ENCODE assay signal across 12 cellular contexts in the genomic region with DNA sequence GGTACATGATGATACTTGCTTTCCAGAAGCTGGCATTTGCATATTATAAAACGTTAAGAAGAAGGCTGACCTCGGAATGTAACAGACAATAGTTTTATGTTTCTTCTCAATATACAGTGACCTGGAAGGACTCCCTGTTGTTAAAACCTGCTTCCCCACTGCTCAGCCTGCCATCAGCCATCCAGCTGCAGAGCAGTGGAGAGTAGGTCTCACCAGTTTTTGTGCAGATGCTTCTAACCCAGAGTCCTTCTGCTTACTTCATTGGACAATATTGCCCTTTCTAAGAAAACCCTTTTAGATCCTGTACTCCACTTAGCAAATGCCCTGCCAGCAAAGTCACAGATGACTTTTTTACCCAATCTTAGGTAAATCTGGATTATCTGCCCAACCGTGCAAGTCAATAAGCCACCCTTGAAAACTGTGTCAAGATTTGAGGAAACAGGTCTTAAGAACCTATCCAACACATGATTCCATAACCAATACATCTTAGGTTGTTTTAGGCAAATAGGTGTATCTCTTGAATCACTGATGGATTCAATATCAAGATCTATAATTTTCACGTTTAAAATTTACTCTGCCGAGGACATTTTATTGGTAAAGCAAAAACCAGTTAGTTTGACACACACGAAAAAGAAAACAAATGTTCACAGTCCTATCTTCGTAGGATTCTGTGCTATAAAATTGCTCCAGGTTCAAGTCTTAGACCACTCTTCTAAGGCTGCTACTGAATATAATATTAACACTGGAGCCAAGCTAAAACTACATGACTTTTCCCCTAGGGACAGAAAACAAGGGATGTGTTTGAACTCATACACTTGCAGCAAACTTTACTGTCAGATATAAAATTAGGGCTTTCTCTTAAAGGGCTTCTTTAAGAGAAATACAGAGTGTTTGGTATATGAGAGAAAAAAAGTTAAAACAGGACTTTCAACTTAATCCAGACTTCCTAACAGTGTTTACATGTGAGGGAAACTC. TPM values are rescaled to one million over a fixed set of nuclear protein-coding genes. Genes with fewer than 3 reads are reported as not detected.
DNase-seq lines count a peak whose midpoint lies in the region; ATAC-seq and TF ChIP-seq lines count a peak whose summit lies in the region.
"Had no signal": no experiment of that assay in that cellular context is flagged by ENCODE, and none has a peak within 500 bp of the region (broad histone marks: within the 10 kb centered on the region; RNA-seq: fewer than 3 reads in every experiment).

No MANE protein-coding gene starts in this region.

- H3K9me3 Mint-ChIP-seq in HFFc6 = peaks cover 16% of the 10 kb centered on the region
- H3K9me3 Mint-ChIP-seq in activated T-helper 17 cell treated with anti-CD3 and anti-CD28 coated beads, Interleukin-2, amount 50 U/mL, for 72 hours = no peaks in the 10 kb centered on the region
- H3K9me3 Mint-ChIP-seq in immature natural killer cell = no peaks in the 10 kb centered on the region
- H3K9me3 Mint-ChIP-seq in activated naive CD4-positive, alpha-beta T cell treated with anti-CD3 and anti-CD28 coated beads, Interleukin-2, amount 10 ng/mL, durations not matched to agents 7 days and 5 days = no peaks in the 10 kb centered on the region
- H3K9me3 Mint-ChIP-seq: central memory CD8-positive, alpha-beta T cell had no signal

- peak; percentile 23 for DNase-seq in HFFc6
- DNase-seq in hepatocyte (ENCODE audit: low spot score) = no peak
- no peak for DNase-seq in medulla oblongata (ENCODE audit: extremely low spot score)
- no peak for DNase-seq in immature natural killer cell
- no peak for DNase-seq in dorsolateral prefrontal cortex
- no peak for DNase-seq in activated naive CD4-positive, alpha-beta T cell treated with anti-CD3 and anti-CD28 coated beads, Interleukin-2, amount 10 ng/mL, durations not matched to agents 7 days and 5 days
- DNase-seq: COR-L47, NCI-H1417 treated with DMSO at 0.1 percent for 48 hours had no signal

- intact Hi-C loops in dorsolateral prefrontal cortex (cut with DNase I) = no loop called here

- ATAC-seq in activated T-helper 17 cell treated with anti-CD3 and anti-CD28 coated beads, Interleukin-2, amount 50 U/mL, for 72 hours (replicated peaks) = no peak

- H3K4me2 ChIP-seq in hepatocyte = no peak overlapping the region

- H3K27ac ChIP-seq in ACC112 (ENCODE audit: low read depth, low read length) = peak overlapping the region; percentile 94
- H3K27ac ChIP-seq in hepatocyte = peak overlapping the region; percentile 45
- H3K27ac ChIP-seq in dorsolateral prefrontal cortex = peak overlapping the region in 3 of 59 donors; percentile 26 to 53 (median 46)
- H3K27ac ChIP-seq: ovary had no signal

- H3K79me2 ChIP-seq in ACC112 (ENCODE audit: control insufficient read depth, insufficient read depth, low read length, unreplicated experiment) (peaks cover 39% of the 10 kb centered on the region), hepatocyte (peaks cover 35% of the 10 kb centered on the region)

- H3K4me3 Mint-ChIP-seq in HFFc6 (peak overlapping the region; percentile 74), immature natural killer cell (no peak overlapping the region)
- H3K4me3 Mint-ChIP-seq in activated T-helper 17 cell treated with anti-CD3 and anti-CD28 coated beads, Interleukin-2, amount 50 U/mL, for 72 hours = peak overlapping the region; percentile 52
- H3K4me3 Mint-ChIP-seq in activated naive CD4-positive, alpha-beta T cell treated with anti-CD3 and anti-CD28 coated beads, Interleukin-2, amount 10 ng/mL, durations not matched to agents 7 days and 5 days = no peak overlapping the region
- H3K4me3 Mint-ChIP-seq: central memory CD8-positive, alpha-beta T cell had no signal

- 65% methylated on average over 7 of the region's 7 CpGs for WGBS in hepatocyte (ENCODE audit: low lambda C conversion rate, missing lambda C conversion rate)

- H3K36me3 ChIP-seq in ACC112 (ENCODE audit: insufficient read depth, low read length) = peaks cover 34% of the 10 kb centered on the region
- no peaks in the 10 kb centered on the region for H3K36me3 ChIP-seq in hepatocyte (replicated peaks; ENCODE audit: insufficient read depth, low read depth)
- H3K36me3 ChIP-seq: ovary had no signal

- H3K27me3 Mint-ChIP-seq in HFFc6 (ENCODE audit: insufficient read depth) (peaks cover 23% of the 10 kb centered on the region), immature natural killer cell (ENCODE audit: low read depth in 3 of 3) (peaks cover 7 to 15% (median 14%) of the 10 kb centered on the region in 3 donors)
- no peaks in the 10 kb centered on the region for H3K27me3 Mint-ChIP-seq in activated T-helper 17 cell treated with anti-CD3 and anti-CD28 coated beads, Interleukin-2, amount 50 U/mL, for 72 hours
- H3K27me3 Mint-ChIP-seq in activated naive CD4-positive, alpha-beta T cell treated with anti-CD3 and anti-CD28 coated beads, Interleukin-2, amount 10 ng/mL, durations not matched to agents 7 days and 5 days = peaks cover 17% of the 10 kb centered on the region
- H3K27me3 Mint-ChIP-seq: central memory CD8-positive, alpha-beta T cell had no signal

- H3K27me3 ChIP-seq in ACC112 (ENCODE audit: insufficient read depth, low read length) (no peaks in the 10 kb centered on the region), hepatocyte (no peaks in the 10 kb centered on the region), dorsolateral prefrontal cortex (no peaks in the 10 kb centered on the region)
- H3K27me3 ChIP-seq: ovary had no signal

- peak overlapping the region; percentile 5; the same call in 1 of the 2 replicates for H3K4me3 ChIP-seq in ACC112 (ENCODE audit: low read depth, low read length)
- H3K4me3 ChIP-seq in hepatocyte = no peak overlapping the region
- peak overlapping the region in 1 of 59 donors; percentile 79 for H3K4me3 ChIP-seq in dorsolateral prefrontal cortex
- H3K4me3 ChIP-seq: ovary had no signal

- H3K27ac Mint-ChIP-seq in HFFc6 (peak overlapping the region; percentile 85), immature natural killer cell (peak overlapping the region in 2 of 6 donors; percentile 20 to 53)
- H3K27ac Mint-ChIP-seq in activated T-helper 17 cell treated with anti-CD3 and anti-CD28 coated beads, Interleukin-2, amount 50 U/mL, for 72 hours = no peak overlapping the region
- H3K27ac Mint-ChIP-seq in activated naive CD4-positive, alpha-beta T cell treated with anti-CD3 and anti-CD28 coated beads, Interleukin-2, amount 10 ng/mL, durations not matched to agents 7 days and 5 days = no peak overlapping the region

- H3K36me3 Mint-ChIP-seq in HFFc6 (ENCODE audit: low read depth) (peaks cover 51% of the 10 kb centered on the region), immature natural killer cell (no peaks in the 10 kb centered on the region)
- H3K36me3 Mint-ChIP-seq in activated T-helper 17 cell treated with anti-CD3 and anti-CD28 coated beads, Interleukin-2, amount 50 U/mL, for 72 hours (ENCODE audit: low read depth) = peaks cover 46% of the 10 kb centered on the region
- peaks cover 2% of the 10 kb centered on the region for H3K36me3 Mint-ChIP-seq in activated naive CD4-positive, alpha-beta T cell treated with anti-CD3 and anti-CD28 coated beads, Interleukin-2, amount 10 ng/mL, durations not matched to agents 7 days and 5 days

- no peaks in the 10 kb centered on the region for H3K9me2 ChIP-seq in hepatocyte (replicated peaks; ENCODE audit: insufficient read depth)

- peaks cover 36% of the 10 kb centered on the region for H3K4me1 ChIP-seq in ACC112 (ENCODE audit: control insufficient read depth, insufficient read depth, low read length, unreplicated experiment)
- peaks cover 9% of the 10 kb centered on the region for H3K4me1 ChIP-seq in hepatocyte (ENCODE audit: insufficient read depth)

- H2AFZ ChIP-seq in ACC112 (ENCODE audit: low read length, unreplicated experiment) (no peak overlapping the region), hepatocyte (no peak overlapping the region)

- H4K20me1 ChIP-seq in hepatocyte (ENCODE audit: insufficient read depth, poor library complexity, severe bottlenecking) = peaks cover 5% of the 10 kb centered on the region

- CTCF ChIA-PET in activated naive CD4-positive, alpha-beta T cell treated with anti-CD3 and anti-CD28 coated beads, Interleukin-2, amount 10 ng/mL, durations not matched to agents 7 days and 5 days (lab: Charles Lee) = no interaction called here

- peaks cover 55% of the 10 kb centered on the region for H3K4me1 Mint-ChIP-seq in HFFc6 (ENCODE audit: low read depth)
- peaks cover 19% of the 10 kb centered on the region for H3K4me1 Mint-ChIP-seq in activated T-helper 17 cell treated with anti-CD3 and anti-CD28 coated beads, Interleukin-2, amount 50 U/mL, for 72 hours
- H3K4me1 Mint-ChIP-seq in immature natural killer cell = peaks cover 21 to 33% of the 10 kb centered on the region in 2 donors
- peaks cover 20% of the 10 kb centered on the region for H3K4me1 Mint-ChIP-seq in activated naive CD4-positive, alpha-beta T cell treated with anti-CD3 and anti-CD28 coated beads, Interleukin-2, amount 10 ng/mL, durations not matched to agents 7 days and 5 days

- TF ChIP-seq CTCF in HFFc6 (IDR thresholded peaks at IDR 0.05) = 0 out of 2 replicates have a peak, but pooled peaks have one; percentile 9
- no peak for TF ChIP-seq CTCF in hepatocyte (IDR thresholded peaks at IDR 0.05; ENCODE audit: poor library complexity)
- TF ChIP-seq CTCF in dorsolateral prefrontal cortex (IDR thresholded peaks at IDR 0.05 in 54 of 56, conservative IDR thresholded peaks at IDR 0.05 in 2 of 56; ENCODE audit: low read depth in 1 of 56, partially characterized antibody in 56 of 56) = no peak

- H3K9me3 ChIP-seq in hepatocyte (ENCODE audit: low read depth) = no peaks in the 10 kb centered on the region
- H3K9me3 ChIP-seq: ovary had no signal

RNA-seq across cellular contexts. Expression of gene PHLDA1, which starts 5.7 kb away (rescaled TPM):
- total RNA-seq in HFFc6 (2021; fragmentation: NEBNext Ultra II Directional; extraction: Animal tissue kit (Norgen Biotek cat#: 25700)) = 10 to 100 TPM; 49.2 to 81.5 (median 76.2) TPM
- 10 to 100 TPM; 23.3 to 51.9 TPM for total RNA-seq in activated T-helper 17 cell treated with anti-CD3 and anti-CD28 coated beads, Interleukin-2, amount 50 U/mL, for 72 hours
- total RNA-seq in hepatocyte (47.9 and 50.8 TPM in 2 replicates), dorsolateral prefrontal cortex (10 to 100 TPM in 119 of 120 experiments, 1 to 10 TPM in 1; 9.0 to 26.9 (median 17.8) TPM)
- polyA plus RNA-seq in hepatocyte (29.9 and 37.2 TPM in 2 replicates), immature natural killer cell (1 to 10 TPM in 1 of 3 donors, under 1 TPM in 2; 0.59 to 1.4 (median 0.92) TPM)

RNA-seq across cellular contexts. Expression of gene NAP1L1, which starts 58.6 kb away (rescaled TPM):
- total RNA-seq in HFFc6 (2021; fragmentation: NEBNext Ultra II Directional; extraction: Animal tissue kit (Norgen Biotek cat#: 25700)) = 100 to 1,000 TPM; 473 to 573 (median 520) TPM
- total RNA-seq in activated T-helper 17 cell treated with anti-CD3 and anti-CD28 coated beads, Interleukin-2, amount 50 U/mL, for 72 hours = 100 to 1,000 TPM; 715 to 937 TPM
- 352 and 402 TPM in 2 replicates for total RNA-seq in hepatocyte
- 117 and 122 TPM in 2 replicates for polyA plus RNA-seq in hepatocyte
- 100 to 1,000 TPM in 1 of 3 donors, 10 to 100 TPM in 2; 66.9 to 108 (median 90.2) TPM for polyA plus RNA-seq in immature natural killer cell
- total RNA-seq in dorsolateral prefrontal cortex = 100 to 1,000 TPM; 291 to 450 (median 373) TPM

Comparison
In these comparisons a context has a peak if more than half of its experiments do, and no peak if none do; other contexts are left out.
1. H3K4me3 Mint-ChIP-seq: peak in HFFc6 (single experiment) and activated T-helper 17 cell treated with anti-CD3 and anti-CD28 coated beads, Interleukin-2, amount 50 U/mL, for 72 hours (single experiment); none in immature natural killer cell (0 of 5) and activated naive CD4-positive, alpha-beta T cell treated with anti-CD3 and anti-CD28 coated beads, Interleukin-2, amount 10 ng/mL, durations not matched to agents 7 days and 5 days (single experiment).